In genomic region chr20:50557549-50558134, GRCh38 we compare ENCODE assay signal across 2 cellular contexts.
TF ChIP-seq lines count a peak whose summit lies in the region.

No MANE protein-coding gene starts in this region.

TF ChIP-seq in HCT116, 20 proteins besides CTCF, POLR2A, EP300 and RAD21:
- no peak for TF ChIP-seq SP1 (IDR thresholded peaks at IDR 0.05; ENCODE audit: low read depth)
- TF ChIP-seq ELF1 (IDR thresholded peaks at IDR 0.05; ENCODE audit: borderline replicate concordance, low read depth) = no peak
- TF ChIP-seq SIN3A (IDR thresholded peaks at IDR 0.05; ENCODE audit: low read depth) = no peak

TF ChIP-seq in K562, 482 proteins besides CTCF, POLR2A, EP300 and RAD21:
- no peak for TF ChIP-seq SMARCA5 (IDR thresholded peaks at IDR 0.05)
- TF ChIP-seq HMBOX1 (IDR thresholded peaks at IDR 0.05) = no peak
- no peak for TF ChIP-seq ZSCAN29 (IDR thresholded peaks at IDR 0.05)
- TF ChIP-seq KLF16 (IDR thresholded peaks at IDR 0.05) = no peak
- TF ChIP-seq ILK (tag; IDR thresholded peaks at IDR 0.05; ENCODE audit: borderline replicate concordance, low read depth) = no peak
- no peak for TF ChIP-seq FIP1L1 (IDR thresholded peaks at IDR 0.05; ENCODE audit: low read depth, low read length, poor library complexity, severe bottlenecking)
- no peak for TF ChIP-seq CREBBP (IDR thresholded peaks at IDR 0.05; ENCODE audit: low read depth, low read length)
- peak; percentile 84 for TF ChIP-seq ZNF263 (CRISPR knock-in tag; IDR thresholded peaks at IDR 0.05; ENCODE audit: borderline replicate concordance)
- TF ChIP-seq ZNF121 (CRISPR knock-in tag; conservative IDR thresholded peaks at IDR 0.05) = 0 out of 2 replicates have a peak, but pooled peaks have one; percentile 19
- TF ChIP-seq HNRNPK (IDR thresholded peaks at IDR 0.05; ENCODE audit: low read depth, low read length, poor library complexity, severe bottlenecking) = no peak
- TF ChIP-seq SMARCB1 (IDR thresholded peaks at IDR 0.05; ENCODE audit: insufficient read length, low read depth) = no peak
- no peak for TF ChIP-seq KDM2B (CRISPR knock-in tag; IDR thresholded peaks at IDR 0.05)
- 0 out of 2 replicates have a peak, but pooled peaks have one; percentile 20 for TF ChIP-seq TFAP4 (CRISPR knock-in tag; IDR thresholded peaks at IDR 0.05; ENCODE audit: borderline replicate concordance)
- peak; percentile 56; the same call in 1 of the 2 replicates for TF ChIP-seq ZBTB33 (CRISPR knock-in tag; IDR thresholded peaks at IDR 0.05)
- no peak for TF ChIP-seq ZNF586 (CRISPR knock-in tag; conservative IDR thresholded peaks at IDR 0.05)
TF ChIP-seq in K562: peak in this region for 4.
